30 cellular contexts compared by ENCODE assay signal in the genomic region with DNA sequence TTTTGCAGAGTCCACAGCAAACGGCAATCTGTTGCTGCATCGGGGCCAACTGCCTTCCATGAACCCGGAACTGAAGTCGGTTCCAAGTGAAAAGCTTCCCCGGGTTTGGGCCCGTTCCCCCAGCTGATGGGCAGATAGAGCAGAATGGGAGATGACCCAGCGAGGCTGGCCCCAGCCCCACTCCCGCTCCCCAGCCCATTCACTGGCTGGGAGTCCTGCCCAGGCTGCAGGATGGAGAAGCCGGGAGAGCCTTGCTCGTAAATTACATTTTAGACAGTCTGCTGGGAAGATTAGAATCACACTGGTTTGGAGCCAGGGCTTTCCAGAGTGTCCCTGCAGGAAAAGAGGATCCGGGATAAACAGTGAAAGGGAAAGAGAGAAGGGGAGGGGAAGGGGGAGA. TPM values are rescaled to one million over a fixed set of nuclear protein-coding genes. Genes with fewer than 3 reads are reported as not detected.
DNase-seq lines count a peak whose midpoint lies in the region; ATAC-seq and TF ChIP-seq lines count a peak whose summit lies in the region.
"Had no signal": no experiment of that assay in that cellular context is flagged by ENCODE, and none has a peak within 500 bp of the region (broad histone marks: within the 10 kb centered on the region; RNA-seq: fewer than 3 reads in every experiment).

No MANE protein-coding gene starts in this region.

- TF ChIP-seq CTCF in C4-2B (conservative IDR thresholded peaks at IDR 0.05): no peak
- no peak for TF ChIP-seq CTCF in chondrocyte (IDR thresholded peaks at IDR 0.05)
- TF ChIP-seq CTCF in nephron progenitor cell (IDR thresholded peaks at IDR 0.05): no peak
- TF ChIP-seq CTCF in omental fat pad (IDR thresholded peaks at IDR 0.05): no peak

- DNase-seq in HAP-1 (ENCODE audit: low spot score in 2 of 2) (peak; percentile 23 to 31), chondrocyte (ENCODE audit: low spot score) (peak; percentile 77), nephron progenitor cell (peak; percentile 37), omental fat pad (ENCODE audit: low spot score) (no peak), NCI-H524 (lab: John Stamatoyannopoulos, UW) (no peak), OCI-M1 (lab: John Stamatoyannopoulos, UW) (no peak)
- DNase-seq in CD4-positive, alpha-beta memory T cell: no peak
- DNase-seq: activated CD4-positive, alpha-beta T cell treated with anti-CD3 and anti-CD28 coated beads for 48 hours; activated gamma-delta T cell treated with Interleukin-2 at 50 U/mL for 16 hours; activated T-cell treated with anti-CD3 and anti-CD28 coated beads, Interleukin-2, amount 50 U/mL, for 1 hour; CD4-positive, CD25-positive, alpha-beta regulatory T cell; central memory CD4-positive, alpha-beta T cell; H9; lower lobe of right lung; NCI-H1105 treated with DMSO at 0.1 percent for 48 hours; NCI-H2029; stimulated activated naive CD8-positive, alpha-beta T cell treated with anti-CD3 and anti-CD28 coated beads, Interleukin-15, Interleukin-2, amounts not matched to agents 100 U/mL and 50 U/mL, for 24 hours; testis had no signal

- ATAC-seq in omental fat pad (ENCODE audit: low FRiP score): no peak
- ATAC-seq: lower lobe of right lung; mucosa of descending colon; natural killer cell treated with Interleukin-12 subunit alpha and Interleukin-12 subunit beta and Interleukin-15 and Interleukin-18, amount 100 ng/mL, for 72 hours; stimulated activated naive CD8-positive, alpha-beta T cell treated with anti-CD3 and anti-CD28 coated beads, Interleukin-15, Interleukin-2, amounts not matched to agents 100 U/mL and 50 U/mL, for 24 hours had no signal

- in situ Hi-C loops in HAP-1 (cut with MboI; ENCODE audit: low sequenced_read_pairs): loop anchor here (25.0 kb wide), 2 partner anchors 937 to 1087 kb away; no protein-coding TSS in a partner anchor

- no peak overlapping the region for H3K4me3 Mint-ChIP-seq in chondrocyte (ENCODE audit: unreplicated experiment)
- peak overlapping the region; percentile 25 for H3K4me3 Mint-ChIP-seq in nephron progenitor cell
- H3K4me3 Mint-ChIP-seq in CD4-positive, alpha-beta memory T cell: no peak overlapping the region
- H3K4me3 Mint-ChIP-seq: CD4-positive, CD25-positive, alpha-beta regulatory T cell; IgD-negative memory B cell; natural killer cell treated with Interleukin-12 subunit alpha and Interleukin-12 subunit beta and Interleukin-15 and Interleukin-18, amount 100 ng/mL, for 72 hours; T-helper 2 cell treated with Interferon-gamma antibody and Interleukin-4, amounts not matched to agents 5 μg/mL and 100 μg/mL, for 36 hours had no signal

- H3K27me3 ChIP-seq in HAP-1 (ENCODE audit: low read depth): no peaks in the 10 kb centered on the region; the same call in 1 of the 2 replicates
- H3K27me3 ChIP-seq in CD4-positive, alpha-beta memory T cell (ENCODE audit: insufficient read depth, low read length): peaks cover 3% of the 10 kb centered on the region
- H3K27me3 ChIP-seq: testis, uterus had no signal

- peak overlapping the region; percentile 94 for H3K27ac ChIP-seq in C4-2B
- no peak overlapping the region for H3K27ac ChIP-seq in CD4-positive, alpha-beta memory T cell (ENCODE audit: low read depth, low read length)
- H3K27ac ChIP-seq: lower lobe of right lung, RWPE1, testis, uterus had no signal

- POLR2A ChIA-PET in CD4-positive, alpha-beta memory T cell (lab: Charles Lee; ENCODE audit: partially characterized antibody): no interaction called here

- no peaks in the 10 kb centered on the region for H3K9me3 ChIP-seq in HAP-1
- H3K9me3 ChIP-seq in CD4-positive, alpha-beta memory T cell (ENCODE audit: control insufficient read depth in 1 of 2, low read length in 2 of 2): no peaks in the 10 kb centered on the region
- H3K9me3 ChIP-seq: lower lobe of right lung, mucosa of descending colon, testis, uterus had no signal

- no peak overlapping the region for H3K4me3 ChIP-seq in HAP-1
- H3K4me3 ChIP-seq in CD4-positive, alpha-beta memory T cell (ENCODE audit: low read length in 2 of 2): no peak overlapping the region
- H3K4me3 ChIP-seq: lower lobe of right lung, mucosa of descending colon, testis, uterus had no signal

- H3K27me3 Mint-ChIP-seq in chondrocyte (ENCODE audit: low read depth) (peaks cover 32% of the 10 kb centered on the region), nephron progenitor cell (ENCODE audit: low read depth, poor library complexity) (peaks cover 79% of the 10 kb centered on the region)
- peaks cover 13 to 18% of the 10 kb centered on the region in 2 donors for H3K27me3 Mint-ChIP-seq in CD4-positive, alpha-beta memory T cell

- H3K4me1 ChIP-seq in HAP-1: peaks cover 10% of the 10 kb centered on the region
- H3K4me1 ChIP-seq in CD4-positive, alpha-beta memory T cell (ENCODE audit: insufficient read depth, low read length): no peaks in the 10 kb centered on the region
- H3K4me1 ChIP-seq: lower lobe of right lung, testis, uterus had no signal

- H3K4me1 Mint-ChIP-seq in chondrocyte (ENCODE audit: low read depth): no peaks in the 10 kb centered on the region
- H3K4me1 Mint-ChIP-seq in nephron progenitor cell: peaks cover 16% of the 10 kb centered on the region
- H3K4me1 Mint-ChIP-seq in CD4-positive, alpha-beta memory T cell: no peaks in the 10 kb centered on the region
- H3K4me1 Mint-ChIP-seq: CD4-positive, CD25-positive, alpha-beta regulatory T cell; IgD-negative memory B cell had no signal

- intact Hi-C loops in CD4-positive, alpha-beta memory T cell (cut with micrococcal nuclease): no loop called here

- no peaks in the 10 kb centered on the region for H3K36me3 ChIP-seq in HAP-1 (replicated peaks)
- H3K36me3 ChIP-seq in CD4-positive, alpha-beta memory T cell (ENCODE audit: insufficient read depth, low read length): no peaks in the 10 kb centered on the region
- H3K36me3 ChIP-seq: lower lobe of right lung, uterus had no signal

- no peaks in the 10 kb centered on the region for H3K9me3 Mint-ChIP-seq in chondrocyte (ENCODE audit: low read depth)
- H3K9me3 Mint-ChIP-seq in nephron progenitor cell: no peaks in the 10 kb centered on the region
- H3K9me3 Mint-ChIP-seq in CD4-positive, alpha-beta memory T cell: peaks cover 0 to 3% (median 0%) of the 10 kb centered on the region in 8 donors
- H3K9me3 Mint-ChIP-seq: CD4-positive, CD25-positive, alpha-beta regulatory T cell; IgD-negative memory B cell; natural killer cell treated with Interleukin-12 subunit alpha and Interleukin-12 subunit beta and Interleukin-15 and Interleukin-18, amount 100 ng/mL, for 72 hours had no signal

- CTCF ChIA-PET in CD4-positive, alpha-beta memory T cell (lab: Charles Lee; ENCODE audit: partially characterized antibody): interaction anchor here (3.2 to 5.4 kb wide), 2 partner anchors 82 to 276 kb away, joined by 19 to 51 read pairs; no protein-coding TSS in a partner anchor

- H3K27ac Mint-ChIP-seq in chondrocyte (ENCODE audit: unreplicated experiment) (no peak overlapping the region), nephron progenitor cell (peak overlapping the region; percentile 62)
- no peak overlapping the region for H3K27ac Mint-ChIP-seq in CD4-positive, alpha-beta memory T cell
- H3K27ac Mint-ChIP-seq: CD4-positive, CD25-positive, alpha-beta regulatory T cell; H9; IgD-negative memory B cell; natural killer cell treated with Interleukin-12 subunit alpha and Interleukin-12 subunit beta and Interleukin-15 and Interleukin-18, amount 100 ng/mL, for 72 hours; T-helper 2 cell treated with Interferon-gamma antibody and Interleukin-4, amounts not matched to agents 5 μg/mL and 100 μg/mL, for 36 hours had no signal

- H3K36me3 Mint-ChIP-seq in chondrocyte (ENCODE audit: low read depth): no peaks in the 10 kb centered on the region
- H3K36me3 Mint-ChIP-seq in nephron progenitor cell (ENCODE audit: low read depth): no peaks in the 10 kb centered on the region
- H3K36me3 Mint-ChIP-seq in CD4-positive, alpha-beta memory T cell: no peaks in the 10 kb centered on the region
- H3K36me3 Mint-ChIP-seq: CD4-positive, CD25-positive, alpha-beta regulatory T cell; IgD-negative memory B cell; natural killer cell treated with Interleukin-12 subunit alpha and Interleukin-12 subunit beta and Interleukin-15 and Interleukin-18, amount 100 ng/mL, for 72 hours had no signal

RNA-seq across cellular contexts. Expression of gene PAX7, which starts 31.6 kb away (rescaled TPM):
- not detected in 3 replicates for total RNA-seq in chondrocyte
- total RNA-seq in CD4-positive, alpha-beta memory T cell: not detected
- not detected for polyA plus RNA-seq in CD4-positive, alpha-beta memory T cell
- not detected for total RNA-seq in omental fat pad
- total RNA-seq: activated CD8-positive, alpha-beta memory T cell treated with anti-CD3 and anti-CD28 coated beads for 36 hours; CD4-positive, CD25-positive, alpha-beta regulatory T cell; endothelial cell of umbilical vein; fibroblast of lung; glomerular endothelial cell; lower lobe of right lung; MCF 10A; mucosa of descending colon; natural killer cell treated with Interleukin-12 subunit alpha and Interleukin-12 subunit beta and Interleukin-15 and Interleukin-18, amount 100 ng/mL, for 72 hours; uterus had no signal
- polyA plus RNA-seq: CD4-positive, CD25-positive, alpha-beta regulatory T cell; endothelial cell of umbilical vein; fibroblast of lung; IgD-negative memory B cell had no signal

Comparison
In these comparisons a context has a peak if more than half of its experiments do, and no peak if none do; other contexts are left out.
1. DNase-seq: peak in HAP-1 (2 of 2), chondrocyte (single experiment) and nephron progenitor cell (single experiment); none in CD4-positive, alpha-beta memory T cell (0 of 5), omental fat pad (single experiment), NCI-H524 (0 of 2) and OCI-M1 (single experiment).